2 cellular contexts compared by ENCODE assay signal in the genomic region with DNA sequence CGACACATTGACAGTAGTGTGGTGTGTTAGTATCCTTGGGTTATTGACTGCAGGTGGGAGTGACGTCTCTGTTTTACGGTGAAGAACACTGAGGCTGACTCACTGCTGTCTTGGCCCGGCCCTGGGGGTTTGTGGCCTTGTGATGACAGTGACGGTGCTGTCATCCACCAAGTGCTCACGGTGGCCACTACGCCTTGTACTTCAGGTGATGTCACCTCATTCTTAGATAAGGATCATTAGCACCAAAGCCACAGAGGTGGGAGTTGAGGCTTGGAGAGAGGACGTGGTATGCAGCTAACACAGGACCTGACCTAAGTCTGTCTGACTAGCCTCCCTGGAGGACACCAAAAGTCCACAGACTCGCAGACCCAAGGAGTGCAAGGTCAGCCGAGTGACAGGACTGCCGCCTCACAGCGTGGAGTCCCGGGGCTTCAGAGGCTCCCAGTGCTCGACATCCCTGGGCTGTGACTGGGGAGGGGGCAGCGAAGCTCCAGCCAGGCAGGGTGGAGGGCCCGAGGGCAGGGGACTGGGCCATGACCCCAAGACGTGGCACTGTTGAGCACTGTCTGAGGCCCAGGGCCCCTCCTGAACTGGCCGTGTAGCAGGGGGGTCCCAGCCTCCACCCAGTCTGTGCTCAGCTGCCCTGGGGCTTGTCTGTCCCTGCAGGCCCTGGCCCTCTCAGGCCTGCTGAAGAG.
TF ChIP-seq lines count a peak whose summit lies in the region.

No MANE protein-coding gene starts in this region.

TF ChIP-seq in HEK293, 187 proteins besides CTCF, POLR2A, EP300 and RAD21 (continued from another document and continues in another):
- no peak for TF ChIP-seq PRDM1 (tag by site-specific recombination; IDR thresholded peaks at IDR 0.05)
- TF ChIP-seq SP7 (tag by site-specific recombination; IDR thresholded peaks at IDR 0.05) = peak; percentile 86
- TF ChIP-seq GLIS1 (tag by site-specific recombination; IDR thresholded peaks at IDR 0.05) = 0 out of 2 replicates have a peak, but pooled peaks have one; percentile 8
- TF ChIP-seq ZNF248 (tag by site-specific recombination; IDR thresholded peaks at IDR 0.05) = no peak
- TF ChIP-seq, protein P1, sequence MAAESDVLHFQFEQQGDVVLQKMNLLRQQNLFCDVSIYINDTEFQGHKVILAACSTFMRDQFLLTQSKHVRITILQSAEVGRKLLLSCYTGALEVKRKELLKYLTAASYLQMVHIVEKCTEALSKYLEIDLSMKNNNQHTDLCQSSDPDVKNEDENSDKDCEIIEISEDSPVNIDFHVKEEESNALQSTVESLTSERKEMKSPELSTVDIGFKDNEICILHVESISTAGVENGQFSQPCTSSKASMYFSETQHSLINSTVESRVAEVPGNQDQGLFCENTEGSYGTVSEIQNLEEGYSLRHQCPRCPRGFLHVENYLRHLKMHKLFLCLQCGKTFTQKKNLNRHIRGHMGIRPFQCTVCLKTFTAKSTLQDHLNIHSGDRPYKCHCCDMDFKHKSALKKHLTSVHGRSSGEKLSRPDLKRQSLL (tag by site-specific recombination; IDR thresholded peaks at IDR 0.05) = no peak
- TF ChIP-seq ZNF391 (tag by site-specific recombination; IDR thresholded peaks at IDR 0.05; ENCODE audit: borderline replicate concordance, low read depth) = no peak
- TF ChIP-seq EGR2 (tag by site-specific recombination; IDR thresholded peaks at IDR 0.05; ENCODE audit: low read depth) = peak; percentile 55; the same call in 1 of the 2 replicates
- TF ChIP-seq ZNF274 (IDR thresholded peaks at IDR 0.05; ENCODE audit: low read length) = no peak
- TF ChIP-seq ZNF274 (tag by site-specific recombination; IDR thresholded peaks at IDR 0.05; ENCODE audit: borderline replicate concordance) = no peak
- TF ChIP-seq ZNF423 (tag by site-specific recombination; IDR thresholded peaks at IDR 0.05) = no peak
- peak; percentile 48; the same call in 1 of the 2 replicates for TF ChIP-seq ZEB2 (tag by site-specific recombination; IDR thresholded peaks at IDR 0.05)
- TF ChIP-seq SETDB1 (IDR thresholded peaks at IDR 0.05; ENCODE audit: insufficient read length, low read length) = no peak
- no peak for TF ChIP-seq KLF7 (tag by site-specific recombination; IDR thresholded peaks at IDR 0.05; ENCODE audit: borderline replicate concordance)
- TF ChIP-seq ZNF664 (tag by site-specific recombination; IDR thresholded peaks at IDR 0.05) = no peak
- 0 out of 2 replicates have a peak, but pooled peaks have one; percentile 43 for TF ChIP-seq KLF17 (tag by site-specific recombination; IDR thresholded peaks at IDR 0.05)
- TF ChIP-seq BCL6B (tag by site-specific recombination; IDR thresholded peaks at IDR 0.05) = no peak
- no peak for TF ChIP-seq ZSCAN5A (tag by site-specific recombination; IDR thresholded peaks at IDR 0.05)
- TF ChIP-seq ZBTB20 (tag by site-specific recombination; IDR thresholded peaks at IDR 0.05) = no peak
- no peak for TF ChIP-seq ZNF157 (tag by site-specific recombination; IDR thresholded peaks at IDR 0.05)
- TF ChIP-seq ZNF488 (tag by site-specific recombination; IDR thresholded peaks at IDR 0.05) = no peak
- TF ChIP-seq ZNF16 (tag by site-specific recombination; IDR thresholded peaks at IDR 0.05; ENCODE audit: low read depth) = no peak
- no peak for TF ChIP-seq ZNF654 (tag by site-specific recombination; IDR thresholded peaks at IDR 0.05; ENCODE audit: low read depth)
- TF ChIP-seq ZNF600 (tag by site-specific recombination; IDR thresholded peaks at IDR 0.05) = peak; percentile 79
- no peak for TF ChIP-seq ZFP69B (tag by site-specific recombination; IDR thresholded peaks at IDR 0.05)
- no peak for TF ChIP-seq ZNF610 (tag by site-specific recombination; IDR thresholded peaks at IDR 0.05; ENCODE audit: borderline replicate concordance)

TF ChIP-seq in H1, 55 proteins besides CTCF, POLR2A, EP300 and RAD21 (continued from another document):
- TF ChIP-seq BCL11A (IDR thresholded peaks at IDR 0.05; ENCODE audit: low read depth in 2 of 2, low read length in 2 of 2) (no peak), HDAC6 (IDR thresholded peaks at IDR 0.05; ENCODE audit: low read depth, low read length) (no peak), CHD1 (IDR thresholded peaks at IDR 0.05; ENCODE audit: low read depth, low read length) (no peak), TCF12 (IDR thresholded peaks at IDR 0.05; ENCODE audit: low read depth, low read length) (no peak), SIRT6 (IDR thresholded peaks at IDR 0.05; ENCODE audit: low read length) (no peak), SAP30 (IDR thresholded peaks at IDR 0.05; ENCODE audit: insufficient read depth, insufficient replicate concordance, low read length) (no peak), KDM4A (IDR thresholded peaks at IDR 0.05; ENCODE audit: low read depth, low read length, severe bottlenecking) (no peak)
